2 cellular contexts compared by ENCODE assay signal in the genomic region with DNA sequence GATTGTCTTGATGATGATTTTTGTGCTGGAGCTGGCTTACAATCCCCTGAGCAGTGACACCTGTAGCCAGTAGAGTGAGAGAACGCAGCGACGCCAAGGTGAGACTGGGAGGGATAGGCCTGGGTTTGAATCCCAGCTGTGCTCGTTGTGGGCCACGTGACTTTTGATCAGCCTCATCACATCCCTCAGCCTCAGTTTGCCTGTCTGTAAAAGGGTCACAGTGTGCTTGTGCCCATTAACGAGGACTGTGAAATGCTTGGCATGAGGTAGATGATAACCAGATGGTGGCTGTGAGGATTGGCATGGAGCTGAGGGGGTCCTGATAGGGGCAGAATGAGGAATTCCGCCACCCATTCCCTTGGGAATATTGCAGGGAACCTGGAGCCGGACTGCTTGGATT.
TF ChIP-seq lines count a peak whose summit lies in the region.

No MANE protein-coding gene starts in this region.

TF ChIP-seq in HepG2, 621 proteins besides CTCF, POLR2A, EP300 and RAD21:
- TF ChIP-seq NCOA1 (CRISPR knock-in tag; IDR thresholded peaks at IDR 0.05), result no peak
- no peak for TF ChIP-seq PAX8 (CRISPR knock-in tag; IDR thresholded peaks at IDR 0.05; ENCODE audit: borderline replicate concordance)
- TF ChIP-seq SNAI1 (CRISPR knock-in tag; IDR thresholded peaks at IDR 0.05; ENCODE audit: borderline replicate concordance), result no peak
- TF ChIP-seq ZNF629 (CRISPR knock-in tag; conservative IDR thresholded peaks at IDR 0.05), result peak; percentile 75
- TF ChIP-seq KLF12 (CRISPR knock-in tag; IDR thresholded peaks at IDR 0.05; ENCODE audit: borderline replicate concordance), result no peak

TF ChIP-seq in H1, 55 proteins besides CTCF, POLR2A, EP300 and RAD21:
- TF ChIP-seq KDM1A (IDR thresholded peaks at IDR 0.05; ENCODE audit: borderline replicate concordance, low read length), result 0 out of 2 replicates have a peak, but pooled peaks have one; percentile 51
- TF ChIP-seq GABPA (IDR thresholded peaks at IDR 0.05; ENCODE audit: borderline replicate concordance, insufficient read depth, low read length), result no peak
- TF ChIP-seq CEBPB (IDR thresholded peaks at IDR 0.05; ENCODE audit: low read depth, low read length), result no peak
